Comparison of ENCODE assay signal across 1 cellular context in the genomic region with DNA sequence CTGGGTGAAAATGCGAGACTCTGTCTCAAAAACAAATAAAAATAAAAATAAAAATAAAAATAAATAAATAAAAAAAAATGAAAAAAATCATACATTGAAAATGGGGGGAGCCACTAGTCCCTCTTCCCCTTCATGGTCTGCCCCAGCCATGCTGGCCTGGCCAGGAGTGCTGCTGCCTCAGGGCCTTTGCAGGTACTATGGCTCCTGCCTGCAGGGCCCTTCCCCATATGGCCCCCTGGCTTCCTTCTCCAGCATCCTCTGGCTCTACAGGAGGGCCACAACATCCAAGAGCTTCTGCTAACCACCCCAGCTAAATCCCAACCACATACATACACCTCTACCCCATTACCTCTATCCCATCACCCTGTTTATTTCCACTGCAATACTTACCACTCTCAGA.
A peak's percentile ranks its signal among the peaks of the same experiment; 100 is the strongest.
TF ChIP-seq lines count a peak whose summit lies in the region.

No MANE protein-coding gene starts in this region.

TF ChIP-seq in K562, 482 proteins besides CTCF, POLR2A, EP300 and RAD21:
- TF ChIP-seq BCOR (IDR thresholded peaks at IDR 0.05) (peak; percentile 53; the same call in 1 of the 2 replicates), TAL1 (IDR thresholded peaks at IDR 0.05) (no peak)
